ENCODE assay signal across 8 cellular contexts in the genomic region with DNA sequence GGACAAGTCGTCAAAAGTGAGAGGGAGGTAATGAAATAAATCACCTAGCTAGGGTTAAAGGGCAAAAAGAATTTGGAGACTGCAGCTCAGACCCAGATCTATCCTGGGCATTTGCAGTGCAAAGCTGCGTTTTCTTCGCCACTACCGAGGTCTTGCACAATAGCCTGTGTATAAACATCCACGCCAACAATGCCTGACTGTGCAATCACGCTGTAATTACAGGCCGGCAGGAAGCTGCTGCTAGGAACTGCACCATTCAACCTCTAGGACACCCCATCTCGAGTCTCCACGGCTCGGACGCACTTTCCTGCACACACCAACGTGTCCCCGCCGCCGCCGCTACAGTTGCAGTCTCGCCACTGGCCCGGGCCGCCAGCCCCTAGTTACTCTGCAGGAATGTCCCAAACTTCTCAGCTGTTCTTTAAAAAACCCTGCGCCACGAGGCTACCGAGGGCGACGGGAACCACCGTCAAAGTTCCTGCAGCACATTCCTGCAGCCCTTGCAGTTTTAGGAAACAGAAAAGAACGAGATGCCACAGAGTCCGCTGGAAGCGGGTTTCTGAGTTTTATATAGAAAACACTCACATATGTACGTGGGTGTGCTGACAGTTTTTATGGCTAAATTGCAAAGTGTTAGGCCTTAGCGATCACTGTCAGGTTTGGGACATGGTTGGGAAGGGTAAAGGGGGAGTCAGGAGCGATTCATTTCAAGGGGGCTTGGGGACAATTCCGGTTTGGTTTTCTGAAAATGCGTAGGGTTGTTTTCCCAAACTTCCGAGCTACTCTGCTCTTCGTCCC.
DNase-seq lines count a peak whose midpoint lies in the region; ATAC-seq and TF ChIP-seq lines count a peak whose summit lies in the region.

No MANE protein-coding gene starts in this region.

- H3K27me3 ChIP-seq in ectodermal cell (ENCODE audit: control insufficient read depth, insufficient read depth, low read length, poor library complexity, severe bottlenecking) (peaks cover 89% of the 10 kb centered on the region), lung (ENCODE audit: control insufficient read depth, insufficient read depth) (no peaks in the 10 kb centered on the region)

- H3K27ac ChIP-seq in ectodermal cell (ENCODE audit: insufficient read depth, low read depth, low read length, poor library complexity, severe bottlenecking) (peak overlapping the region; percentile 76), lung (ENCODE audit: low read depth in 1 of 2, low read length in 1 of 2) (peak overlapping the region; percentile 98 to 99)

- peak; percentile 16 for TF ChIP-seq CTCF in AG09319 (IDR thresholded peaks at IDR 0.05; ENCODE audit: low read depth, low read length)
- no peak for TF ChIP-seq CTCF in lung (IDR thresholded peaks at IDR 0.05; ENCODE audit: control extremely low read depth, extremely low read depth)

- H3K4me3 ChIP-seq in ectodermal cell (ENCODE audit: insufficient read depth, low read depth, low read length) (peak overlapping the region; percentile 57), lung (peak overlapping the region; percentile 70)

- H3K9me3 ChIP-seq in ectodermal cell (ENCODE audit: control insufficient read depth, low read length) (no peaks in the 10 kb centered on the region), lung (ENCODE audit: control insufficient read depth in 2 of 2, insufficient read depth in 1 of 2, low read length in 1 of 2) (peaks cover 0 to 1% of the 10 kb centered on the region in 2 donors)

- H3K4me1 ChIP-seq in ectodermal cell (ENCODE audit: control insufficient read depth, insufficient read depth, low read length) (peaks cover 48% of the 10 kb centered on the region), lung (ENCODE audit: control insufficient read depth in 2 of 2, insufficient read depth in 2 of 2, low read length in 2 of 2) (peaks cover 26 to 32% of the 10 kb centered on the region in 2 donors)

- 1 to 2% methylated on average over 35 of the region's 35 CpGs for WGBS in ectodermal cell, 2 experiments
- WGBS in lung, 2 donors: 0% methylated on average over 35 of the region's 35 CpGs

- ATAC-seq in GM19455 (IDR thresholded peaks at IDR 0.05; ENCODE audit: unreplicated experiment) (peak; percentile 44), lung (ENCODE audit: insufficient read depth, low FRiP score) (peak; percentile 66), HG03095 (IDR thresholded peaks at IDR 0.05; ENCODE audit: unreplicated experiment) (no peak)

- H3K36me3 ChIP-seq in ectodermal cell (ENCODE audit: control insufficient read depth, insufficient read depth, low read length): no peaks in the 10 kb centered on the region
- no peaks in the 10 kb centered on the region for H3K36me3 ChIP-seq in lung (ENCODE audit: control insufficient read depth in 2 of 2, insufficient read depth in 2 of 2, low read length in 2 of 2)

- DNase-seq in AG09319 (ENCODE audit: extremely low read depth, low read depth): peak; percentile 89
- DNase-seq in NCI-H226: peak; percentile 82
- peak; percentile 64 to 74 for DNase-seq in activated CD4-positive, alpha-beta T cell treated with anti-CD3 and anti-CD28 coated beads, Interleukin-2, amount 50 U/mL, for 48 hours
- DNase-seq in lung (ENCODE audit: low spot score): peak; percentile 83
- peak; percentile 50 to 51 for DNase-seq in stimulated activated CD8-positive, alpha-beta memory T cell treated with anti-CD3 and anti-CD28 coated beads, Interleukin-15, amount 100 ng/mL, for 48 hours (ENCODE audit: low read depth in 2 of 2)
